ENCODE assay signal across 25 cellular contexts in genomic region chr13:69010789-69011188, GRCh38.
DNase-seq lines count a peak whose midpoint lies in the region; ATAC-seq, FAIRE-seq and TF ChIP-seq lines count a peak whose summit lies in the region.
"Had no signal": no experiment of that assay in that cellular context is flagged by ENCODE, and none has a peak within 500 bp of the region (broad histone marks: within the 10 kb centered on the region; RNA-seq: fewer than 3 reads in every experiment).

No MANE protein-coding gene starts in this region.

- WGBS in H1 (ENCODE audit: extremely low coverage in 1 of 2, insufficient coverage in 1 of 2, insufficient read length in 1 of 2, insufficient replicate concordance in 2 of 2, low coverage in 1 of 2, low lambda C conversion rate in 2 of 2, missing lambda C conversion rate in 1 of 2), 2 experiments: 94 to 100% methylated on average over 1 to 3 of the region's 3 CpGs
- 100% methylated on average over 1 of the region's 3 CpGs; no CpG with 5 or more reads in 1 of the 2 donors for WGBS in neuronal stem cell (ENCODE audit: extremely low coverage in 2 of 2, insufficient read length in 2 of 2, insufficient replicate concordance in 1 of 2), 2 donors

- H3K23me2 ChIP-seq in H1 (ENCODE audit: low read depth, low read length): no peaks in the 10 kb centered on the region

- H2BK20ac ChIP-seq in H1 (ENCODE audit: low read length): no peak overlapping the region

- H2BK5ac ChIP-seq in H1 (ENCODE audit: low read depth, low read length): no peak overlapping the region
- H2BK5ac ChIP-seq in neuronal stem cell (ENCODE audit: low read length): no peak overlapping the region

- H3K4me2 ChIP-seq in Karpas-422 (ENCODE audit: low read depth, low read length, poor library complexity, severe bottlenecking) (no peak overlapping the region), H1 (ENCODE audit: insufficient read depth in 1 of 2, low read depth in 2 of 2, low read length in 2 of 2) (no peak overlapping the region), neuronal stem cell (ENCODE audit: insufficient read depth, low read length, poor library complexity, severe bottlenecking) (no peak overlapping the region)
- H3K4me2 ChIP-seq: A549; BLaER1 treated with 17β-estradiol and CSF1 and Interleukin-3, amounts not matched to agents 10 nM and 100 nM had no signal

- H3K27me3 ChIP-seq in Karpas-422 (ENCODE audit: low read length) (no peaks in the 10 kb centered on the region), H1 (replicated peaks in 1 of 4; ENCODE audit: control insufficient read depth in 3 of 4, extremely low read depth in 1 of 4, insufficient read depth in 3 of 4, low read length in 3 of 4) (no peaks in the 10 kb centered on the region), neuronal stem cell (ENCODE audit: control insufficient read depth in 3 of 3, insufficient read depth in 3 of 3, low read depth in 1 of 3, low read length in 3 of 3) (no peaks in the 10 kb centered on the region)
- H3K27me3 ChIP-seq: BE2C; BLaER1 treated with 17β-estradiol and CSF1 and Interleukin-3, amounts not matched to agents 10 nM and 100 nM had no signal

- H3K4ac ChIP-seq in H1 (replicated peaks; ENCODE audit: insufficient read length, low read depth, low read length): no peak overlapping the region
- H3K4ac ChIP-seq in neuronal stem cell (ENCODE audit: low read length): no peak overlapping the region

- H3K4me3 ChIP-seq in Karpas-422 (ENCODE audit: low read length) (no peak overlapping the region), H1 (ENCODE audit: extremely low read depth in 1 of 4, insufficient read depth in 2 of 4, low read depth in 3 of 4, low read length in 4 of 4) (no peak overlapping the region), neuronal stem cell (ENCODE audit: low read length in 2 of 2) (no peak overlapping the region)
- H3K4me3 ChIP-seq: A549; BLaER1 treated with 17β-estradiol and CSF1 and Interleukin-3, amounts not matched to agents 10 nM and 100 nM; GM23248 had no signal

- H3K9ac ChIP-seq in Karpas-422 (ENCODE audit: low read length): no peak overlapping the region
- no peak overlapping the region for H3K9ac ChIP-seq in H1 (replicated peaks in 1 of 4; ENCODE audit: extremely low read depth in 1 of 4, low read depth in 3 of 4, low read length in 3 of 4)
- no peak overlapping the region for H3K9ac ChIP-seq in neuronal stem cell (ENCODE audit: low read depth, low read length, poor library complexity)
- H3K9ac ChIP-seq: BLaER1 treated with 17β-estradiol and CSF1 and Interleukin-3, amounts not matched to agents 10 nM and 100 nM; GM23248 had no signal

- H3K79me1 ChIP-seq in H1 (ENCODE audit: low read depth, low read length) (no peaks in the 10 kb centered on the region), neuronal stem cell (ENCODE audit: low read depth, low read length) (no peaks in the 10 kb centered on the region)

- no peak for TF ChIP-seq EP300 in H1 (IDR thresholded peaks at IDR 0.05; ENCODE audit: borderline replicate concordance in 1 of 2, low read depth in 2 of 2, low read length in 2 of 2)

- H2BK120ac ChIP-seq in H1 (replicated peaks; ENCODE audit: low read depth, low read length) (no peak overlapping the region), neuronal stem cell (ENCODE audit: low read depth, low read length) (no peak overlapping the region)

- TF ChIP-seq CTCF in H1 (IDR thresholded peaks at IDR 0.05; ENCODE audit: control extremely low read depth in 1 of 3, insufficient read depth in 1 of 3, low read depth in 1 of 3, low read length in 3 of 3) (no peak), GM10266 (IDR thresholded peaks at IDR 0.05; ENCODE audit: control insufficient read depth, insufficient read depth, low read depth, missing control alignments) (no peak)

- H3K23ac ChIP-seq in H1 (ENCODE audit: insufficient read length) (no peak overlapping the region), neuronal stem cell (ENCODE audit: low read depth, low read length, poor library complexity) (no peak overlapping the region)

- H3K4me1 ChIP-seq in Karpas-422 (ENCODE audit: low read length): no peaks in the 10 kb centered on the region
- 0 out of 7 replicates have a peak, but pooled peaks cover 0 to 3% (median 0%) of the 10 kb centered on the region in 4 experiments for H3K4me1 ChIP-seq in H1 (replicated peaks in 1 of 4; ENCODE audit: control insufficient read depth in 3 of 4, insufficient read depth in 4 of 4, low read length in 3 of 4)
- no peaks in the 10 kb centered on the region for H3K4me1 ChIP-seq in neuronal stem cell (ENCODE audit: control insufficient read depth in 2 of 2, insufficient read depth in 1 of 2, low read depth in 1 of 2, low read length in 2 of 2)
- H3K4me1 ChIP-seq: A549; BE2C; BLaER1 treated with 17β-estradiol and CSF1 and Interleukin-3, amounts not matched to agents 10 nM and 100 nM had no signal

- H4K91ac ChIP-seq in H1 (replicated peaks; ENCODE audit: insufficient read length, low read length): no peak overlapping the region
- no peak overlapping the region for H4K91ac ChIP-seq in neuronal stem cell (ENCODE audit: low read depth, low read length, poor library complexity)

- H2BK15ac ChIP-seq in H1 (ENCODE audit: low read length): no peak overlapping the region
- no peak overlapping the region for H2BK15ac ChIP-seq in neuronal stem cell (ENCODE audit: low read length)

- no peak overlapping the region for H3K14ac ChIP-seq in H1 (ENCODE audit: insufficient read length)
- H3K14ac ChIP-seq in neuronal stem cell (ENCODE audit: low read length): no peak overlapping the region

- no peaks in the 10 kb centered on the region for H3K9me3 ChIP-seq in Karpas-422 (ENCODE audit: low read length)
- H3K9me3 ChIP-seq in H1 (ENCODE audit: insufficient read depth in 2 of 2, low read depth in 1 of 2, low read length in 1 of 2): no peaks in the 10 kb centered on the region; a peak in 1 of 4 replicates
- no peaks in the 10 kb centered on the region for H3K9me3 ChIP-seq in neuronal stem cell (replicated peaks in 1 of 2; ENCODE audit: control insufficient read depth in 2 of 2, insufficient read depth in 1 of 2, low read depth in 1 of 2, low read length in 2 of 2)
- H3K9me3 ChIP-seq: A549; BE2C; BLaER1 treated with 17β-estradiol and CSF1 and Interleukin-3, amounts not matched to agents 10 nM and 100 nM had no signal

- H3K9me2 ChIP-seq in Karpas-422 (replicated peaks; ENCODE audit: insufficient read depth, low read length): no peaks in the 10 kb centered on the region; the same call in 1 of the 2 replicates

- no peak for ATAC-seq in GM18867 (IDR thresholded peaks at IDR 0.05; ENCODE audit: unreplicated experiment)
- ATAC-seq in HG02885 (IDR thresholded peaks at IDR 0.05; ENCODE audit: poor library complexity, unreplicated experiment): no peak
- ATAC-seq: A549, HCT116 had no signal

- H4K8ac ChIP-seq in H1 (ENCODE audit: extremely low read depth, insufficient read depth, low read length) (no peak overlapping the region), neuronal stem cell (ENCODE audit: low read depth, low read length) (no peak overlapping the region)

- TF ChIP-seq POLR2A in H1 (IDR thresholded peaks at IDR 0.05; ENCODE audit: control extremely low read depth in 1 of 2, low read depth in 2 of 2, low read length in 2 of 2): no peak

- no peak overlapping the region for H3K27ac ChIP-seq in Karpas-422 (ENCODE audit: low read length)
- no peak overlapping the region for H3K27ac ChIP-seq in H1 (ENCODE audit: low read depth, low read length)
- no peak overlapping the region for H3K27ac ChIP-seq in neuronal stem cell (replicated peaks; ENCODE audit: low read length)
- H3K27ac ChIP-seq: A549; BLaER1 treated with 17β-estradiol and CSF1 and Interleukin-3, amounts not matched to agents 10 nM and 100 nM; GM23248 had no signal

- DNase-seq in Karpas-422 (no peak), NCI-H82 treated with DMSO at 0.1 percent for 48 hours (lab: John Stamatoyannopoulos, UW; ENCODE audit: unreplicated experiment) (peak; percentile 24), H1 (ENCODE audit: low read depth in 1 of 2, low spot score in 2 of 2) (no peak), neuronal stem cell (ENCODE audit: low spot score) (no peak), GM10266 (ENCODE audit: extremely low spot score) (no peak)
- DNase-seq: 8988T; ACHN; AML-193; BE2C; CD4-positive, alpha-beta T cell; CD8-positive, alpha-beta memory T cell; DMS 273 treated with DMSO at 0.1 percent for 48 hours; DMS79; EL; GDM1; GM23248; H9 had no signal

- H3K18ac ChIP-seq in H1 (ENCODE audit: extremely low read depth, low read length) (no peak overlapping the region), neuronal stem cell (ENCODE audit: low read length) (no peak overlapping the region)

- POLR2A ChIA-PET in H1 (lab: Charles Lee; ENCODE audit: partially characterized antibody): no interaction called here

- H4K20me1 ChIP-seq in Karpas-422 (ENCODE audit: insufficient read depth, low read depth, low read length): no peaks in the 10 kb centered on the region
- no peaks in the 10 kb centered on the region for H4K20me1 ChIP-seq in H1 (replicated peaks in 1 of 2; ENCODE audit: control insufficient read depth in 1 of 2, insufficient read depth in 2 of 2, low read length in 2 of 2)
- H4K20me1 ChIP-seq: BLaER1 treated with 17β-estradiol and CSF1 and Interleukin-3, amounts not matched to agents 10 nM and 100 nM had no signal

- no peak overlapping the region for H4K5ac ChIP-seq in H1 (ENCODE audit: insufficient read length, low read depth, low read length)

- no peaks in the 10 kb centered on the region for H3K79me2 ChIP-seq in Karpas-422 (ENCODE audit: low read length)
- no peaks in the 10 kb centered on the region for H3K79me2 ChIP-seq in H1 (ENCODE audit: control insufficient read depth in 1 of 2, insufficient read depth in 2 of 2, low read length in 2 of 2)

- H2AK5ac ChIP-seq in H1 (ENCODE audit: low read depth, low read length): no peak overlapping the region
- H2AK5ac ChIP-seq in neuronal stem cell (ENCODE audit: low read depth, low read length): no peak overlapping the region

- H3K36me3 ChIP-seq in Karpas-422 (ENCODE audit: insufficient read depth, low read length) (no peaks in the 10 kb centered on the region), H1 (ENCODE audit: control insufficient read depth in 2 of 4, insufficient read depth in 4 of 4, low read length in 3 of 4) (no peaks in the 10 kb centered on the region), neuronal stem cell (replicated peaks in 1 of 2; ENCODE audit: control insufficient read depth in 2 of 2, insufficient read depth in 2 of 2, low read length in 2 of 2) (no peaks in the 10 kb centered on the region)
- H3K36me3 ChIP-seq: BE2C; BLaER1 treated with 17β-estradiol and CSF1 and Interleukin-3, amounts not matched to agents 10 nM and 100 nM had no signal

- peak overlapping the region; percentile 46 for H3K56ac ChIP-seq in H1 (replicated peaks; ENCODE audit: insufficient read length, low read depth, low read length)

- TF ChIP-seq RAD21 in H1 (IDR thresholded peaks at IDR 0.05 in 1 of 2, conservative IDR thresholded peaks at IDR 0.05 in 1 of 2; ENCODE audit: low read depth in 2 of 2, low read length in 2 of 2): no peak

- no peak overlapping the region for H2BK12ac ChIP-seq in H1 (ENCODE audit: low read depth, low read length)
- no peak overlapping the region for H2BK12ac ChIP-seq in neuronal stem cell (ENCODE audit: low read length)

- FAIRE-seq in H1 (lab: Jason Lieb, UNC): no peak
- FAIRE-seq: A549, D721Med, GM12891, GM18507 had no signal

- H2AFZ ChIP-seq in Karpas-422 (ENCODE audit: low read length): peak overlapping the region; percentile 49; the same call in 1 of the 2 replicates
- H2AFZ ChIP-seq in H1 (ENCODE audit: low read length): no peak overlapping the region
- H2AFZ ChIP-seq in neuronal stem cell (ENCODE audit: low read length): peak overlapping the region; percentile 34
- H2AFZ ChIP-seq: GM23248 had no signal

- CTCF ChIA-PET in H1 (lab: Charles Lee; ENCODE audit: partially characterized antibody): no interaction called here
